17 cellular contexts compared by ENCODE assay signal in the genomic region with DNA sequence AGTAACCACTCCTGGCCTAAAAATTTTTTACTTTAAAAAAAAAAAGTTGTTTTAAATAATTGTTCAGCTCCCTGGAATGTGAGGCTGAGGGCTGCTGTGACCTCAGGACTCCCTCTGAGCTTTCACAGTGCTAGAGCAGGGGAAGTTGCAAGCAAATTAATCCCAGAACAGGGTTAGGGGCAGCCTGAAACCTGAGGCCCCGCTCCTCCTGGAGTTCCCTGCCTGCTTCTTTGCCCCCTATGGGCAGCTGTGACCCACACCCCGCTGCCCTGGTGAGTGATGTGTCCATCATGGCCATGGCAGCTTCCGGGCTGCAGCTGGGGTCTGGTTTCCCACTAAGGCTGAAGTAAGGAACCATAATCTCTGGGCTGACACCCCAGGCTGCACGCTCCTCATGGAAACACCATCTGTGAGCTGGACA. TPM values are rescaled to one million over a fixed set of nuclear protein-coding genes. Genes with fewer than 3 reads are reported as not detected.
DNase-seq lines count a peak whose midpoint lies in the region; ATAC-seq, FAIRE-seq and TF ChIP-seq lines count a peak whose summit lies in the region.
"Had no signal": no experiment of that assay in that cellular context is flagged by ENCODE, and none has a peak within 500 bp of the region (broad histone marks: within the 10 kb centered on the region; RNA-seq: fewer than 3 reads in every experiment).

No MANE protein-coding gene starts in this region.

- no peaks in the 10 kb centered on the region for H3K27me3 ChIP-seq in adipocyte (replicated peaks; ENCODE audit: control insufficient read depth, insufficient read depth, low read length)
- H3K27me3 ChIP-seq in tibial nerve = no peaks in the 10 kb centered on the region
- H3K27me3 ChIP-seq: foreskin keratinocyte, left lung had no signal

- peaks cover 18% of the 10 kb centered on the region for H3K36me3 ChIP-seq in adipocyte (ENCODE audit: control insufficient read depth, insufficient read depth, low read length, severe bottlenecking)
- H3K36me3 ChIP-seq in kidney (ENCODE audit: control insufficient read depth in 1 of 2, insufficient read depth in 2 of 2, low read length in 2 of 2) = peaks cover 4 to 18% of the 10 kb centered on the region in 2 donors
- H3K36me3 ChIP-seq in tibial nerve = peaks cover 0 to 26% (median 9%) of the 10 kb centered on the region in 3 donors

- no peaks in the 10 kb centered on the region for H3K9me3 ChIP-seq in adipocyte (ENCODE audit: control insufficient read depth, low read length)
- no peaks in the 10 kb centered on the region for H3K9me3 ChIP-seq in kidney (ENCODE audit: control insufficient read depth in 1 of 2, low read length in 2 of 2)
- no peaks in the 10 kb centered on the region for H3K9me3 ChIP-seq in tibial nerve
- H3K9me3 ChIP-seq: left lung had no signal

- TF ChIP-seq EP300 in tibial nerve (IDR thresholded peaks at IDR 0.05) = no peak

- H3K9ac ChIP-seq in adipocyte (ENCODE audit: low read length) (peak overlapping the region; percentile 37), kidney (ENCODE audit: low read length in 2 of 2) (no peak overlapping the region)
- H3K9ac ChIP-seq: parathyroid adenoma had no signal

- no peak for TF ChIP-seq CTCF in kidney (IDR thresholded peaks at IDR 0.05; ENCODE audit: borderline replicate concordance, extremely low read depth, insufficient read depth)
- no peak for TF ChIP-seq CTCF in tibial nerve (IDR thresholded peaks at IDR 0.05)

- H3K4me3 ChIP-seq in adipocyte (ENCODE audit: low read length) (no peak overlapping the region), kidney (ENCODE audit: low read length in 2 of 2) (no peak overlapping the region), tibial nerve (no peak overlapping the region)
- H3K4me3 ChIP-seq: left lung had no signal

- TF ChIP-seq POLR2A in tibial nerve (IDR thresholded peaks at IDR 0.05) = no peak

- no peak overlapping the region for H3K27ac ChIP-seq in kidney (ENCODE audit: low read depth in 2 of 2, low read length in 2 of 2)
- H3K27ac ChIP-seq in tibial nerve = peak overlapping the region in 2 of 4 donors; percentile 45 to 72
- H3K27ac ChIP-seq: foreskin keratinocyte, parathyroid adenoma had no signal

- FAIRE-seq in kidney (lab: Jason Lieb, UNC) = no peak
- no peak for FAIRE-seq in urothelium cell line (lab: Jason Lieb, UNC)
- FAIRE-seq: H1 had no signal

- no peak for ATAC-seq in left cardiac atrium
- ATAC-seq in GM21381 (IDR thresholded peaks at IDR 0.05; ENCODE audit: unreplicated experiment) = no peak
- ATAC-seq: activated T-cell treated with anti-CD3 and anti-CD28 coated beads, Interleukin-2, amount 50 U/mL, for 4 hours; foreskin keratinocyte; left lung had no signal

- intact Hi-C loops in cardiac septum (cut with DNase I) = loop anchor here (5.0 kb wide), 2 partner anchors 77 to 227 kb away; a partner anchor contains a TSS
- intact Hi-C loops in left cardiac atrium (cut with DNase I) = loop anchor here in 1 of 2 donors (5.0 to 10.0 kb wide), 2 partner anchors 100 to 232 kb away; no protein-coding TSS in a partner anchor
- intact Hi-C loops in kidney (cut with DNase I) = no loop called here

- H3K4me1 ChIP-seq in adipocyte (ENCODE audit: control insufficient read depth, insufficient read depth, low read length) (peaks cover 19% of the 10 kb centered on the region), kidney (ENCODE audit: control insufficient read depth in 1 of 2, insufficient read depth in 1 of 2, low read depth in 1 of 2, low read length in 2 of 2) (peaks cover 3 to 4% of the 10 kb centered on the region in 2 donors), tibial nerve (peaks cover 0 to 28% (median 4%) of the 10 kb centered on the region in 4 donors)
- H3K4me1 ChIP-seq: foreskin keratinocyte had no signal

- DNase-seq in cardiac septum (ENCODE audit: low spot score) (peak; percentile 72), left cardiac atrium (no peak), adipocyte (ENCODE audit: low read depth) (peak; percentile 64), kidney (peak; percentile 77), urothelium cell line (ENCODE audit: low spot score) (peak; percentile 52), RKO (ENCODE audit: low spot score) (no peak), tibial nerve (ENCODE audit: low spot score in 2 of 2) (no peak)
- DNase-seq: activated T-cell treated with anti-CD3 and anti-CD28 coated beads, Interleukin-2, amount 50 U/mL, for 4 hours; central memory CD4-positive, alpha-beta T cell; foreskin keratinocyte; KG1; left lung; NCI-H2171 treated with DMSO at 0.1 percent for 48 hours; SIG-M5 had no signal

- WGBS in tibial nerve, 2 donors = 55 to 61% methylated on average over 4 of the region's 4 CpGs

RNA-seq across cellular contexts. Expression of a gene that starts 9.5 kb away (rescaled TPM):
- total RNA-seq in cardiac septum (11.0 TPM), left cardiac atrium (10 to 100 TPM; 10.8 to 13.0 TPM), kidney (14.6 TPM), tibial nerve (10 to 100 TPM in 3 of 4 donors, 1 to 10 TPM in 1; 8.3 to 27.5 (median 14.1) TPM)
- 31.6 TPM for polyA plus RNA-seq in kidney (ENCODE audit: insufficient read depth, low read depth, low replicate concordance)

RNA-seq across cellular contexts. Expression of a gene that starts 9.7 kb away (rescaled TPM):
- 35.5 TPM for total RNA-seq in cardiac septum
- 10 to 100 TPM; 32.4 to 39.4 TPM for total RNA-seq in left cardiac atrium
- total RNA-seq in kidney = 62.0 TPM
- polyA plus RNA-seq in kidney (ENCODE audit: insufficient read depth, low read depth, low replicate concordance) = 55.4 TPM
- total RNA-seq in tibial nerve = 100 to 1,000 TPM in 1 of 4 donors, 10 to 100 TPM in 3; 49.4 to 105 (median 83.0) TPM

RNA-seq across cellular contexts. Expression of a gene that starts 26.3 kb away (rescaled TPM):
- total RNA-seq in cardiac septum (77.1 TPM), left cardiac atrium (10 to 100 TPM; 66.1 to 80.6 TPM), kidney (93.3 TPM), tibial nerve (10 to 100 TPM; 62.7 to 77.6 (median 69.8) TPM)
- 38.4 TPM for polyA plus RNA-seq in kidney (ENCODE audit: insufficient read depth, low read depth, low replicate concordance)

RNA-seq across cellular contexts. Expression of a gene that starts 45.5 kb away (rescaled TPM):
- total RNA-seq in cardiac septum (not detected), left cardiac atrium (not detected), kidney (2.4 TPM), tibial nerve (not detected)
- 0.52 TPM for polyA plus RNA-seq in kidney (ENCODE audit: insufficient read depth, low read depth, low replicate concordance)
- total RNA-seq: foreskin keratinocyte had no signal
- polyA plus RNA-seq: foreskin keratinocyte had no signal

RNA-seq across cellular contexts. Expression of a gene that starts 59.4 kb away (rescaled TPM):
- total RNA-seq in cardiac septum = not detected
- total RNA-seq in left cardiac atrium = not detected
- 58.3 TPM for total RNA-seq in kidney
- polyA plus RNA-seq in kidney (ENCODE audit: insufficient read depth, low read depth, low replicate concordance) = 23.5 TPM
- total RNA-seq in tibial nerve = 1 to 10 TPM in 3 of 4 donors, under 1 TPM in 1; 0.87 to 5.2 (median 3.3) TPM
- polyA plus RNA-seq: foreskin keratinocyte had no signal

Comparison
In these comparisons a context has a peak if more than half of its experiments do, and no peak if none do; other contexts are left out.
1. DNase-seq: peak in cardiac septum (single experiment), adipocyte (single experiment), kidney (single experiment) and urothelium cell line (single experiment); none in left cardiac atrium (single experiment), RKO (single experiment) and tibial nerve (0 of 2).